ENCODE assay signal across 1 cellular context in genomic region chr12:68067762-68068376, GRCh38.
TF ChIP-seq lines count a peak whose summit lies in the region.

No MANE protein-coding gene starts in this region.

TF ChIP-seq in WTC11, 78 proteins besides CTCF, POLR2A, EP300 and RAD21 (continued from another document):
- TF ChIP-seq, protein P1, sequence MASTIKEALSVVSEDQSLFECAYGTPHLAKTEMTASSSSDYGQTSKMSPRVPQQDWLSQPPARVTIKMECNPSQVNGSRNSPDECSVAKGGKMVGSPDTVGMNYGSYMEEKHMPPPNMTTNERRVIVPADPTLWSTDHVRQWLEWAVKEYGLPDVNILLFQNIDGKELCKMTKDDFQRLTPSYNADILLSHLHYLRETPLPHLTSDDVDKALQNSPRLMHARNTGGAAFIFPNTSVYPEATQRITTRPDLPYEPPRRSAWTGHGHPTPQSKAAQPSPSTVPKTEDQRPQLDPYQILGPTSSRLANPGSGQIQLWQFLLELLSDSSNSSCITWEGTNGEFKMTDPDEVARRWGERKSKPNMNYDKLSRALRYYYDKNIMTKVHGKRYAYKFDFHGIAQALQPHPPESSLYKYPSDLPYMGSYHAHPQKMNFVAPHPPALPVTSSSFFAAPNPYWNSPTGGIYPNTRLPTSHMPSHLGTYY (CRISPR knock-in tag; IDR thresholded peaks at IDR 0.05): no peak
- TF ChIP-seq ZNF281 (CRISPR knock-in tag; IDR thresholded peaks at IDR 0.05): no peak
TF ChIP-seq in WTC11: peak in this region for 0.
